In genomic region chr15:51244366-51244977, GRCh38 we compare ENCODE assay signal across 19 cellular contexts.
DNase-seq lines count a peak whose midpoint lies in the region; ATAC-seq and TF ChIP-seq lines count a peak whose summit lies in the region.
"Had no signal": no experiment of that assay in that cellular context is flagged by ENCODE, and none has a peak within 500 bp of the region (broad histone marks: within the 10 kb centered on the region; RNA-seq: fewer than 3 reads in every experiment).

No MANE protein-coding gene starts in this region.

- ATAC-seq in GM21723 (IDR thresholded peaks at IDR 0.05; ENCODE audit: unreplicated experiment) (peak; percentile 56), HG02678 (IDR thresholded peaks at IDR 0.05; ENCODE audit: unreplicated experiment) (no peak), GM21528 (IDR thresholded peaks at IDR 0.05; ENCODE audit: low FRiP score, unreplicated experiment) (no peak), GM19463 (IDR thresholded peaks at IDR 0.05; ENCODE audit: unreplicated experiment) (no peak)
- ATAC-seq: natural killer cell had no signal

- TF ChIP-seq CTCF in fibroblast of the aortic adventitia (IDR thresholded peaks at IDR 0.05; ENCODE audit: insufficient read depth, low read length), result no peak

- DNase-seq in GM03348 (ENCODE audit: low spot score) (peak; percentile 17), RPMI8226 (peak; percentile 67), fibroblast of the aortic adventitia (ENCODE audit: low read depth) (peak; percentile 87), NCI-H2107 (lab: John Stamatoyannopoulos, UW) (no peak)
- DNase-seq: activated CD8-positive, alpha-beta memory T cell treated with anti-CD3 and anti-CD28 coated beads for 24 hours; activated naive CD4-positive, alpha-beta T cell treated with Interleukin-2 at 50 U/mL for 16 hours; glutamatergic neuron; natural killer cell; NCI-H69; stimulated activated CD4-positive, alpha-beta T cell treated with anti-CD3 and anti-CD28 coated beads, Interleukin-12 subunit alpha, Interleukin-12 subunit beta, amount 100 ng/mL, for 4 hours; stimulated activated naive CD4-positive, alpha-beta T cell treated with Interleukin-2 at 50 U/mL for 16 hours; SW 1271; upper lobe of left lung had no signal

- no peak overlapping the region for H3K4me3 ChIP-seq in fibroblast of the aortic adventitia (ENCODE audit: low read depth, low read length)
- H3K4me3 ChIP-seq: coronary artery, GM23248, upper lobe of left lung had no signal
